8 cellular contexts compared by ENCODE assay signal in the genomic region with DNA sequence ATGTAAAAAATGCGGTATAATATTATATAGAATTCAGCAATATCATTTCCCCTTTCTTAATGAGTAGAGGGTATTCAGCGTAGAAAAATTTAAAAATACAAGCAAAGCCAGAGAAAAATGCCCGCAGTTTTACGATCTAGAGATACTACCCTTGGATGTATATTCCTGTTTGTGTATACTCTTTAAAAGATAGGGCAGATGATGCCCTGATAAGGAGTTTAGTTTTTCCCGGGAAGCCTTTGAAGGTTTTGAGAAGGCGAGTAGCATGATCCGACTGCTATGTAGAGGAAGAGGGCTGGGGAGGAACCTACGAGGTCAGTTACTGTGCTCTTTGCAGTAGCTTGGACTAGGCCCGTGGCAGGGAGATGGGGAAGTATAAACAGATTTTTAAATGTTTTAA. TPM values are rescaled to one million over a fixed set of nuclear protein-coding genes. Genes with fewer than 3 reads are reported as not detected.
DNase-seq lines count a peak whose midpoint lies in the region; ATAC-seq and TF ChIP-seq lines count a peak whose summit lies in the region.

No MANE protein-coding gene starts in this region.

- H3K4me1 ChIP-seq in GM23338 (ENCODE audit: insufficient read depth): peaks cover 25% of the 10 kb centered on the region; the same call in 1 of the 2 replicates
- peaks cover 11% of the 10 kb centered on the region in 2 donors for H3K4me1 ChIP-seq in duodenal mucosa (ENCODE audit: control insufficient read depth in 1 of 2, insufficient read depth in 2 of 2, low read length in 2 of 2)
- H3K4me1 ChIP-seq in mononuclear cell (ENCODE audit: insufficient read depth, low read length): peaks cover 33% of the 10 kb centered on the region
- H3K4me1 ChIP-seq in uterus: no peaks in the 10 kb centered on the region

- peak overlapping the region; percentile 85 for H3K4me3 Mint-ChIP-seq in GM23338

- H3K9me2 ChIP-seq in GM23338 (ENCODE audit: insufficient read depth): 0 out of 2 replicates have a peak, but pooled peaks cover 3% of the 10 kb centered on the region

- peaks cover 6% of the 10 kb centered on the region for H3K36me3 Mint-ChIP-seq in GM23338 (ENCODE audit: low read depth)

- H3K27ac ChIP-seq in GM23338 (ENCODE audit: low read depth) (no peak overlapping the region), RWPE1 (peak overlapping the region; percentile 82; the same call in 1 of the 2 replicates), duodenal mucosa (ENCODE audit: low read depth, low read length) (no peak overlapping the region), uterus (peak overlapping the region; percentile 92 to 97)

- no peaks in the 10 kb centered on the region; the same call in 2 of the 3 replicates for H3K9me3 Mint-ChIP-seq in GM23338

- peaks cover 58% of the 10 kb centered on the region for H3K79me2 ChIP-seq in GM23338 (replicated peaks; ENCODE audit: insufficient read depth)

- peak overlapping the region in 1 of 2 donors; percentile 90 for H3K9ac ChIP-seq in duodenal mucosa (ENCODE audit: low read depth in 1 of 2, low read length in 2 of 2)

- no peak for TF ChIP-seq POLR2A in uterus (IDR thresholded peaks at IDR 0.05)

- peak; percentile 33 for DNase-seq in AG20443 (ENCODE audit: low spot score)
- DNase-seq in GM23338 (ENCODE audit: low spot score): peak; percentile 30
- peak; percentile 26 for DNase-seq in RWPE1 (ENCODE audit: low spot score)
- no peak for DNase-seq in uterus
- DNase-seq in NCI-H187 (lab: John Stamatoyannopoulos, UW): no peak

- H3K9me3 ChIP-seq in duodenal mucosa (ENCODE audit: control insufficient read depth in 1 of 2, low read length in 2 of 2): no peaks in the 10 kb centered on the region
- H3K9me3 ChIP-seq in mononuclear cell (ENCODE audit: low read depth, low read length): no peaks in the 10 kb centered on the region
- H3K9me3 ChIP-seq in uterus: no peaks in the 10 kb centered on the region

- H3K27ac Mint-ChIP-seq in GM23338: peak overlapping the region; percentile 47

- H3F3A ChIP-seq in GM23338 (replicated peaks; ENCODE audit: low read depth): no peaks in the 10 kb centered on the region

- peaks cover 9% of the 10 kb centered on the region for H4K20me1 ChIP-seq in GM23338 (replicated peaks; ENCODE audit: insufficient read depth)

- H3K4me1 Mint-ChIP-seq in GM23338: peaks cover 33% of the 10 kb centered on the region

- H3K27me3 ChIP-seq in GM23338 (ENCODE audit: insufficient read depth) (no peaks in the 10 kb centered on the region), duodenal mucosa (ENCODE audit: control insufficient read depth in 1 of 2, insufficient read depth in 2 of 2, low read length in 2 of 2) (no peaks in the 10 kb centered on the region), mononuclear cell (ENCODE audit: insufficient read depth, low read length) (no peaks in the 10 kb centered on the region), uterus (no peaks in the 10 kb centered on the region)

- peak; percentile 15 for ATAC-seq in GM23338
- ATAC-seq in HG03025 (IDR thresholded peaks at IDR 0.05; ENCODE audit: low FRiP score, unreplicated experiment): no peak

- CTCF ChIA-PET in RWPE1 (lab: Yijun Ruan, JAX): no interaction called here

- H3K4me2 ChIP-seq in GM23338: peak overlapping the region; percentile 92

- TF ChIP-seq CTCF in GM23338 (conservative IDR thresholded peaks at IDR 0.05; ENCODE audit: low read depth in 2 of 2): no peak
- TF ChIP-seq CTCF in RWPE1 (conservative IDR thresholded peaks at IDR 0.05; ENCODE audit: low read depth): no peak
- no peak for TF ChIP-seq CTCF in uterus (IDR thresholded peaks at IDR 0.05)

- no peak overlapping the region for H2AFZ ChIP-seq in GM23338

- H3K27me3 Mint-ChIP-seq in GM23338 (ENCODE audit: insufficient read depth, low read depth, poor library complexity): peaks cover 4% of the 10 kb centered on the region

- H3K36me3 ChIP-seq in GM23338 (ENCODE audit: insufficient read depth) (no peaks in the 10 kb centered on the region), duodenal mucosa (ENCODE audit: control insufficient read depth in 1 of 2, insufficient read depth in 2 of 2, low read length in 2 of 2) (no peaks in the 10 kb centered on the region), uterus (no peaks in the 10 kb centered on the region)

- POLR2A ChIA-PET in RWPE1 (lab: Yijun Ruan, JAX; ENCODE audit: low non-redundant PET): no interaction called here

- H3K4me3 ChIP-seq in GM23338 (peak overlapping the region; percentile 84), duodenal mucosa (ENCODE audit: low read depth in 1 of 2, low read length in 2 of 2) (peak overlapping the region; percentile 88 to 97), mononuclear cell (ENCODE audit: low read length) (peak overlapping the region; percentile 90), uterus (peak overlapping the region; percentile 78 to 86)

- intact Hi-C loops in uterus (cut with DNase I; ENCODE audit: low total_unique reads): no loop called here

TF ChIP-seq in GM23338, 12 proteins besides CTCF, POLR2A, EP300 and RAD21 (continues in another document):
- TF ChIP-seq EZH2 (IDR thresholded peaks at IDR 0.05; ENCODE audit: low read depth, unreplicated experiment) (no peak), NANOG (IDR thresholded peaks at IDR 0.05; ENCODE audit: borderline replicate concordance) (no peak), EZH2phosphoT487 (IDR thresholded peaks at IDR 0.05; ENCODE audit: unreplicated experiment) (no peak), ZNF331 (CRISPR knock-in tag; IDR thresholded peaks at IDR 0.05; ENCODE audit: low read depth) (no peak), STAT1 (IDR thresholded peaks at IDR 0.05; ENCODE audit: unreplicated experiment) (no peak), ZNF114 (CRISPR knock-in tag; IDR thresholded peaks at IDR 0.05) (no peak), JUNB (IDR thresholded peaks at IDR 0.05; ENCODE audit: unreplicated experiment) (no peak)
- TF ChIP-seq, protein P1, sequence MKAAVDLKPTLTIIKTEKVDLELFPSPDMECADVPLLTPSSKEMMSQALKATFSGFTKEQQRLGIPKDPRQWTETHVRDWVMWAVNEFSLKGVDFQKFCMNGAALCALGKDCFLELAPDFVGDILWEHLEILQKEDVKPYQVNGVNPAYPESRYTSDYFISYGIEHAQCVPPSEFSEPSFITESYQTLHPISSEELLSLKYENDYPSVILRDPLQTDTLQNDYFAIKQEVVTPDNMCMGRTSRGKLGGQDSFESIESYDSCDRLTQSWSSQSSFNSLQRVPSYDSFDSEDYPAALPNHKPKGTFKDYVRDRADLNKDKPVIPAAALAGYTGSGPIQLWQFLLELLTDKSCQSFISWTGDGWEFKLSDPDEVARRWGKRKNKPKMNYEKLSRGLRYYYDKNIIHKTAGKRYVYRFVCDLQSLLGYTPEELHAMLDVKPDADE (IDR thresholded peaks at IDR 0.05): no peak
- TF ChIP-seq, protein P2, sequence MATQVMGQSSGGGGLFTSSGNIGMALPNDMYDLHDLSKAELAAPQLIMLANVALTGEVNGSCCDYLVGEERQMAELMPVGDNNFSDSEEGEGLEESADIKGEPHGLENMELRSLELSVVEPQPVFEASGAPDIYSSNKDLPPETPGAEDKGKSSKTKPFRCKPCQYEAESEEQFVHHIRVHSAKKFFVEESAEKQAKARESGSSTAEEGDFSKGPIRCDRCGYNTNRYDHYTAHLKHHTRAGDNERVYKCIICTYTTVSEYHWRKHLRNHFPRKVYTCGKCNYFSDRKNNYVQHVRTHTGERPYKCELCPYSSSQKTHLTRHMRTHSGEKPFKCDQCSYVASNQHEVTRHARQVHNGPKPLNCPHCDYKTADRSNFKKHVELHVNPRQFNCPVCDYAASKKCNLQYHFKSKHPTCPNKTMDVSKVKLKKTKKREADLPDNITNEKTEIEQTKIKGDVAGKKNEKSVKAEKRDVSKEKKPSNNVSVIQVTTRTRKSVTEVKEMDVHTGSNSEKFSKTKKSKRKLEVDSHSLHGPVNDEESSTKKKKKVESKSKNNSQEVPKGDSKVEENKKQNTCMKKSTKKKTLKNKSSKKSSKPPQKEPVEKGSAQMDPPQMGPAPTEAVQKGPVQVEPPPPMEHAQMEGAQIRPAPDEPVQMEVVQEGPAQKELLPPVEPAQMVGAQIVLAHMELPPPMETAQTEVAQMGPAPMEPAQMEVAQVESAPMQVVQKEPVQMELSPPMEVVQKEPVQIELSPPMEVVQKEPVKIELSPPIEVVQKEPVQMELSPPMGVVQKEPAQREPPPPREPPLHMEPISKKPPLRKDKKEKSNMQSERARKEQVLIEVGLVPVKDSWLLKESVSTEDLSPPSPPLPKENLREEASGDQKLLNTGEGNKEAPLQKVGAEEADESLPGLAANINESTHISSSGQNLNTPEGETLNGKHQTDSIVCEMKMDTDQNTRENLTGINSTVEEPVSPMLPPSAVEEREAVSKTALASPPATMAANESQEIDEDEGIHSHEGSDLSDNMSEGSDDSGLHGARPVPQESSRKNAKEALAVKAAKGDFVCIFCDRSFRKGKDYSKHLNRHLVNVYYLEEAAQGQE (IDR thresholded peaks at IDR 0.05; ENCODE audit: unreplicated experiment): no peak

RNA-seq across cellular contexts. Expression of gene YEATS2, which starts 1.2 kb away (rescaled TPM):
- total RNA-seq in GM23338 (2014; rRNA removed; shearing (Covaris generic)): 45.9 and 72.8 TPM in 2 replicates
- 13.9 and 15.2 TPM in 2 replicates for polyA plus RNA-seq in GM23338 (2016; fragmentation: Nextera tagmentation; extraction: Ambion mirVana)
- total RNA-seq in mononuclear cell (17.0 TPM), uterus (10 to 100 TPM; 15.4 to 54.7 (median 40.6) TPM)

Comparison
In these comparisons a context has a peak if more than half of its experiments do, and no peak if none do; other contexts are left out.
1. DNase-seq: peak in AG20443 (single experiment), GM23338 (single experiment) and RWPE1 (single experiment); none in uterus (0 of 2) and NCI-H187 (0 of 2).
2. H3K27ac ChIP-seq: peak in RWPE1 (single experiment) and uterus (2 of 2); none in GM23338 (single experiment) and duodenal mucosa (single experiment).
3. Peak in every context shown above with its lines, with median percentiles within 50 percentile points of each other: H3K4me3 ChIP-seq.